ENCODE assay signal across 21 cellular contexts in genomic region chr19:3958836-3959765, GRCh38. TPM values are rescaled to one million over a fixed set of nuclear protein-coding genes. Genes with fewer than 3 reads are reported as not detected.
DNase-seq lines count a peak whose midpoint lies in the region; ATAC-seq and TF ChIP-seq lines count a peak whose summit lies in the region.
"Had no signal": no experiment of that assay in that cellular context is flagged by ENCODE, and none has a peak within 500 bp of the region (broad histone marks: within the 10 kb centered on the region; RNA-seq: fewer than 3 reads in every experiment).

No MANE protein-coding gene starts in this region.

- H3K4me3 Mint-ChIP-seq in activated T-helper 17 cell treated with anti-CD3 and anti-CD28 coated beads, Interleukin-2, amount 50 U/mL, for 72 hours = no peak overlapping the region

- H2AFZ ChIP-seq in trophoblast cell (ENCODE audit: insufficient read depth, low read length, poor library complexity) (no peak overlapping the region), OCI-LY7 (ENCODE audit: low read length) (no peak overlapping the region), MM.1S (ENCODE audit: low read length) (no peak overlapping the region)

- peaks cover 57% of the 10 kb centered on the region for H3K36me3 Mint-ChIP-seq in activated T-helper 17 cell treated with anti-CD3 and anti-CD28 coated beads, Interleukin-2, amount 50 U/mL, for 72 hours (ENCODE audit: low read depth)

- CTCF ChIA-PET in Panc1 (lab: Charles Lee) = no interaction called here
- CTCF ChIA-PET in OCI-LY7 (lab: Charles Lee; ENCODE audit: unreplicated experiment) = no interaction called here

- no peaks in the 10 kb centered on the region for H3K9me3 ChIP-seq in Panc1 (ENCODE audit: control insufficient read depth, insufficient read depth, low read depth, low read length)
- H3K9me3 ChIP-seq in trophoblast cell (ENCODE audit: insufficient read depth, low read depth, low read length) = peaks cover 6% of the 10 kb centered on the region
- H3K9me3 ChIP-seq in thoracic aorta = no peaks in the 10 kb centered on the region
- H3K9me3 ChIP-seq in OCI-LY7 (ENCODE audit: low read length) = no peaks in the 10 kb centered on the region
- H3K9me3 ChIP-seq in MM.1S (replicated peaks; ENCODE audit: insufficient read depth, low read length) = no peaks in the 10 kb centered on the region

- peaks cover 3% of the 10 kb centered on the region for H3K36me3 ChIP-seq in Panc1 (ENCODE audit: control insufficient read depth, insufficient read depth, low read length)
- peaks cover 79 to 80% of the 10 kb centered on the region in 2 experiments for H3K36me3 ChIP-seq in trophoblast cell (ENCODE audit: control insufficient read depth in 1 of 2, insufficient read depth in 2 of 2, low read length in 2 of 2)
- H3K36me3 ChIP-seq in thoracic aorta = peaks cover 66% of the 10 kb centered on the region
- H3K36me3 ChIP-seq in OCI-LY7 (ENCODE audit: insufficient read depth, low read length) = peaks cover 49% of the 10 kb centered on the region
- H3K36me3 ChIP-seq in MM.1S (replicated peaks; ENCODE audit: insufficient read depth, low read length) = peaks cover 9% of the 10 kb centered on the region

- H3K27me3 ChIP-seq in Panc1 (ENCODE audit: control insufficient read depth, insufficient read depth, low read length) (no peaks in the 10 kb centered on the region), trophoblast cell (ENCODE audit: insufficient read depth, low read length) (no peaks in the 10 kb centered on the region), thoracic aorta (replicated peaks; ENCODE audit: insufficient read depth) (no peaks in the 10 kb centered on the region), MM.1S (replicated peaks; ENCODE audit: insufficient read depth, low read length) (no peaks in the 10 kb centered on the region)

- in situ Hi-C loops in Panc1 (cut with HindIII; ENCODE audit: low pct_unique_long_range_greater_than_20kb, low sequenced_read_pairs) = no loop called here

- H3K79me2 ChIP-seq in trophoblast cell (ENCODE audit: control insufficient read depth, insufficient read depth, low read length, poor library complexity) = no peaks in the 10 kb centered on the region
- no peaks in the 10 kb centered on the region for H3K79me2 ChIP-seq in OCI-LY7 (ENCODE audit: insufficient read depth, low read depth, low read length)
- H3K79me2 ChIP-seq in MM.1S (ENCODE audit: low read length) = no peaks in the 10 kb centered on the region

- H3K4me3 ChIP-seq in Panc1 (ENCODE audit: low read depth in 2 of 2, low read length in 2 of 2) (no peak overlapping the region), trophoblast cell (ENCODE audit: low read depth, low read length) (peak overlapping the region; percentile 23), thoracic aorta (no peak overlapping the region), OCI-LY7 (ENCODE audit: low read depth, low read length, poor library complexity, severe bottlenecking) (no peak overlapping the region), MM.1S (ENCODE audit: low read length) (no peak overlapping the region)
- H3K4me3 ChIP-seq: SK-N-MC had no signal

- no peak overlapping the region for H2BK12ac ChIP-seq in trophoblast cell (ENCODE audit: low read length)

- H3K23ac ChIP-seq in trophoblast cell (ENCODE audit: low read length) = no peak overlapping the region

- no peak for DNase-seq in Panc1 (ENCODE audit: low read depth, low spot score)
- no peak for DNase-seq in trophoblast cell
- no peak for DNase-seq in thoracic aorta (ENCODE audit: low spot score)
- no peak for DNase-seq in OCI-LY7 (ENCODE audit: low spot score)
- DNase-seq in MM.1S = no peak
- DNase-seq: ACHN, C1 segment of cervical spinal cord, DMS79 treated with DMSO at 0.1 percent for 48 hours, HCEC 1CT, NCI-H1105, NCI-H1694, NCI-H510A treated with DMSO at 0.1 percent for 48 hours, NCI-H774, OCI-M1, SHP77 had no signal

- no peaks in the 10 kb centered on the region for H3K9me3 Mint-ChIP-seq in activated T-helper 17 cell treated with anti-CD3 and anti-CD28 coated beads, Interleukin-2, amount 50 U/mL, for 72 hours

- H3K18ac ChIP-seq in trophoblast cell (ENCODE audit: low read length) = no peak overlapping the region

- H3K27ac ChIP-seq in Panc1 (ENCODE audit: low read length) (no peak overlapping the region), trophoblast cell (ENCODE audit: low read depth, low read length) (no peak overlapping the region), thoracic aorta (peak overlapping the region; percentile 75 to 76), OCI-LY7 (ENCODE audit: low read depth, low read length, poor library complexity, severe bottlenecking) (no peak overlapping the region), MM.1S (ENCODE audit: low read length) (no peak overlapping the region)
- H3K27ac ChIP-seq: SK-N-MC had no signal

- POLR2A ChIA-PET in Panc1 (lab: Charles Lee) (interaction anchor here (0.5 kb wide), 1 partner anchor 10 kb away, joined by 3 read pairs; no protein-coding TSS in a partner anchor), OCI-LY7 (lab: Charles Lee) (no interaction called here)

- H2BK120ac ChIP-seq in trophoblast cell (ENCODE audit: insufficient read depth, low read length, poor library complexity) = no peak overlapping the region

- H4K12ac ChIP-seq in trophoblast cell (ENCODE audit: low read depth, low read length) = no peak overlapping the region

- no peak overlapping the region for H2BK5ac ChIP-seq in trophoblast cell (ENCODE audit: low read depth, low read length, poor library complexity)

- no peak overlapping the region for H3K9ac ChIP-seq in trophoblast cell (ENCODE audit: low read length)
- H3K9ac ChIP-seq in MM.1S (ENCODE audit: low read length) = no peak overlapping the region

- no peaks in the 10 kb centered on the region for H3K4me1 ChIP-seq in Panc1 (ENCODE audit: control insufficient read depth, insufficient read depth, low read length)
- H3K4me1 ChIP-seq in trophoblast cell (ENCODE audit: control insufficient read depth in 1 of 2, insufficient read depth in 2 of 2, low read length in 2 of 2) = peaks cover 2 to 4% of the 10 kb centered on the region in 2 experiments
- H3K4me1 ChIP-seq in thoracic aorta (ENCODE audit: control insufficient read depth in 1 of 2, low read depth in 2 of 2) = peaks cover 5 to 22% of the 10 kb centered on the region in 2 donors
- no peaks in the 10 kb centered on the region for H3K4me1 ChIP-seq in OCI-LY7 (ENCODE audit: insufficient read depth, low read length, poor library complexity, severe bottlenecking)
- H3K4me1 ChIP-seq in MM.1S (ENCODE audit: low read length) = no peaks in the 10 kb centered on the region

- intact Hi-C loops in Panc1 (cut with micrococcal nuclease; ENCODE audit: unreplicated experiment) (no loop called here), OCI-LY7 (cut with micrococcal nuclease; ENCODE audit: unreplicated experiment) (no loop called here)

- no peaks in the 10 kb centered on the region for H3K9me2 ChIP-seq in OCI-LY7 (ENCODE audit: insufficient read depth, low read length)
- H3K9me2 ChIP-seq in MM.1S (replicated peaks; ENCODE audit: insufficient read depth, low read length) = no peaks in the 10 kb centered on the region

- no peak overlapping the region for H4K91ac ChIP-seq in trophoblast cell (ENCODE audit: low read depth, low read length)

- H3K79me1 ChIP-seq in trophoblast cell (ENCODE audit: low read length) = no peaks in the 10 kb centered on the region

- TF ChIP-seq CTCF in Panc1 (IDR thresholded peaks at IDR 0.05) = no peak
- TF ChIP-seq CTCF in thoracic aorta (IDR thresholded peaks at IDR 0.05) = no peak
- TF ChIP-seq CTCF in OCI-LY7 (conservative IDR thresholded peaks at IDR 0.05; ENCODE audit: low read length) = no peak
- TF ChIP-seq CTCF in MM.1S (IDR thresholded peaks at IDR 0.05; ENCODE audit: low read length) = no peak

- H3K14ac ChIP-seq in trophoblast cell (ENCODE audit: low read length) = no peak overlapping the region

- H3K27ac Mint-ChIP-seq in activated T-helper 17 cell treated with anti-CD3 and anti-CD28 coated beads, Interleukin-2, amount 50 U/mL, for 72 hours = no peak overlapping the region

- H3K27me3 Mint-ChIP-seq in activated T-helper 17 cell treated with anti-CD3 and anti-CD28 coated beads, Interleukin-2, amount 50 U/mL, for 72 hours = no peaks in the 10 kb centered on the region

- TSS peak; percentile 16 for BruUV-seq in Panc1 (replicated peaks; lab: Mats Ljungman, UMichigan)
- no TSS peak for BruUV-seq in OCI-LY7 (replicated peaks; lab: Mats Ljungman, UMichigan)

- H3K4me2 ChIP-seq in trophoblast cell (ENCODE audit: low read length) (no peak overlapping the region), OCI-LY7 (ENCODE audit: low read length) (no peak overlapping the region), MM.1S (ENCODE audit: low read depth, low read length) (no peak overlapping the region)

- H3F3A ChIP-seq in MM.1S (ENCODE audit: insufficient read depth, low read length) = no peaks in the 10 kb centered on the region

- ATAC-seq in Panc1 (no peak), esophagus mucosa (peak; percentile 4), thoracic aorta (ENCODE audit: insufficient number of reproducible peaks, low FRiP score, low read depth) (no peak), GM21786 (IDR thresholded peaks at IDR 0.05; ENCODE audit: unreplicated experiment) (no peak)
- ATAC-seq in activated T-helper 17 cell treated with anti-CD3 and anti-CD28 coated beads, Interleukin-2, amount 50 U/mL, for 72 hours (replicated peaks) = no peak

- no peak overlapping the region for H3K4ac ChIP-seq in trophoblast cell (ENCODE audit: low read depth, low read length)

- no peaks in the 10 kb centered on the region for H3K4me1 Mint-ChIP-seq in activated T-helper 17 cell treated with anti-CD3 and anti-CD28 coated beads, Interleukin-2, amount 50 U/mL, for 72 hours

- H4K20me1 ChIP-seq in OCI-LY7 (ENCODE audit: insufficient read depth, low read length) = no peaks in the 10 kb centered on the region
- H4K20me1 ChIP-seq in MM.1S (ENCODE audit: insufficient read depth, low read length) = no peaks in the 10 kb centered on the region; the same call in 1 of the 2 replicates

- H2AK5ac ChIP-seq in trophoblast cell (ENCODE audit: low read length) = no peak overlapping the region

- WGBS in trophoblast cell (ENCODE audit: extremely low coverage, insufficient coverage, insufficient read length) = no CpG with 5 or more reads among the region's 86 CpGs

- H4K8ac ChIP-seq in trophoblast cell (ENCODE audit: low read depth, low read length) = no peak overlapping the region

RNA-seq across cellular contexts. Expression of gene DAPK3, which starts 11.8 kb away (rescaled TPM):
- total RNA-seq in Panc1 (2021; ENCODE audit: unreplicated experiment) (66.6 TPM), esophagus mucosa (28.8 TPM), thoracic aorta (100 to 1,000 TPM; 167 to 241 TPM), OCI-LY7 (2022) (40.4 and 47.1 TPM in 2 replicates)
- 79.9 TPM for polyA plus RNA-seq in Panc1 (2012; ENCODE audit: insufficient read length)
- 151 and 155 TPM in 2 replicates for polyA plus RNA-seq in trophoblast cell (2013)
- 48.6 and 49.3 TPM in 2 replicates for total RNA-seq in OCI-LY7 (2014; rRNA removed; shearing (Covaris generic))
- total RNA-seq in activated T-helper 17 cell treated with anti-CD3 and anti-CD28 coated beads, Interleukin-2, amount 50 U/mL, for 72 hours = 10 to 100 TPM; 37.5 to 40.6 TPM

RNA-seq across cellular contexts. Expression of gene EEF2, which starts 26.2 kb away (rescaled TPM):
- 1,391 TPM for total RNA-seq in Panc1 (2021; ENCODE audit: unreplicated experiment)
- polyA plus RNA-seq in Panc1 (2012; ENCODE audit: insufficient read length) = 1,601 TPM
- total RNA-seq in esophagus mucosa = 2,169 TPM
- 1,711 and 1,770 TPM in 2 replicates for polyA plus RNA-seq in trophoblast cell (2013)
- 1,000 to 10,000 TPM; 1,268 to 1,436 TPM for total RNA-seq in thoracic aorta
- 1,633 and 1,634 TPM in 2 replicates for total RNA-seq in OCI-LY7 (2014; rRNA removed; shearing (Covaris generic))
- 3,507 and 3,668 TPM in 2 replicates for total RNA-seq in OCI-LY7 (2022)
- 1,000 to 10,000 TPM; 3,211 to 3,379 TPM for total RNA-seq in activated T-helper 17 cell treated with anti-CD3 and anti-CD28 coated beads, Interleukin-2, amount 50 U/mL, for 72 hours

RNA-seq across cellular contexts. Expression of gene NMRK2, which starts 26.2 kb away (rescaled TPM):
- total RNA-seq in Panc1 (2021; ENCODE audit: unreplicated experiment) (0.21 TPM), esophagus mucosa (not detected), thoracic aorta (1 to 10 TPM in 1 of 2 donors, not detected in 1; 1.8 TPM), OCI-LY7 (2022) (not detected in 2 replicates)
- not detected for polyA plus RNA-seq in Panc1 (2012; ENCODE audit: insufficient read length)
- polyA plus RNA-seq in trophoblast cell (2013) = 4.5 and 5.6 TPM in 2 replicates
- not detected in 2 replicates for total RNA-seq in OCI-LY7 (2014; rRNA removed; shearing (Covaris generic))
- not detected for total RNA-seq in activated T-helper 17 cell treated with anti-CD3 and anti-CD28 coated beads, Interleukin-2, amount 50 U/mL, for 72 hours
- total RNA-seq: LHCN-M2, RPMI7951 had no signal

RNA-seq across cellular contexts. Expression of gene PIAS4, which starts 48.4 kb away (rescaled TPM):
- total RNA-seq in Panc1 (2021; ENCODE audit: unreplicated experiment) = 36.7 TPM
- polyA plus RNA-seq in Panc1 (2012; ENCODE audit: insufficient read length) = 31.6 TPM
- total RNA-seq in esophagus mucosa = 19.3 TPM
- 73.6 and 81.3 TPM in 2 replicates for polyA plus RNA-seq in trophoblast cell (2013)
- total RNA-seq in thoracic aorta = 10 to 100 TPM; 10.2 to 32.2 TPM
- total RNA-seq in OCI-LY7 (2014; rRNA removed; shearing (Covaris generic)) = 25.3 and 31.5 TPM in 2 replicates
- total RNA-seq in OCI-LY7 (2022) = 34.4 and 35.0 TPM in 2 replicates
- total RNA-seq in activated T-helper 17 cell treated with anti-CD3 and anti-CD28 coated beads, Interleukin-2, amount 50 U/mL, for 72 hours = 10 to 100 TPM; 32.8 to 39.1 TPM

Comparison
In these comparisons a context has a peak if more than half of its experiments do, and no peak if none do; other contexts are left out.
1. H3K27ac ChIP-seq: peak in thoracic aorta (2 of 2); none in Panc1 (single experiment), trophoblast cell (single experiment), OCI-LY7 (single experiment) and MM.1S (single experiment).